ENCODE assay signal across 11 cellular contexts in genomic region chr11:828501-829115, GRCh38. TPM values are rescaled to one million over a fixed set of nuclear protein-coding genes. Genes with fewer than 3 reads are reported as not detected.
A peak's percentile ranks its signal among the peaks of the same experiment; 100 is the strongest.
DNase-seq lines count a peak whose midpoint lies in the region; ATAC-seq and TF ChIP-seq lines count a peak whose summit lies in the region.
"Had no signal": no experiment of that assay in that cellular context is flagged by ENCODE, and none has a peak within 500 bp of the region (broad histone marks: within the 10 kb centered on the region; RNA-seq: fewer than 3 reads in every experiment).

No MANE protein-coding gene starts in this region.

- intact Hi-C loops in dendritic cell treated with granulocyte-macrophage colony-stimulating factor and Interleukin-4, amounts not matched to agents 40 ng/mL and 50 ng/mL, for 4 days (cut with micrococcal nuclease) = no loop called here
- intact Hi-C loops in natural killer cell (cut with micrococcal nuclease) = no loop called here

- no peak for DNase-seq in natural killer cell
- DNase-seq in germinal center (ENCODE audit: low spot score) = no peak
- DNase-seq: HFFc6, NCI-H510A treated with DMSO at 0.1 percent for 48 hours had no signal

- H3K9me3 ChIP-seq in HUES6 (ENCODE audit: control insufficient read depth, insufficient read depth, low read depth, low read length) = no peaks in the 10 kb centered on the region

- H3K36me3 Mint-ChIP-seq in dendritic cell treated with granulocyte-macrophage colony-stimulating factor and Interleukin-4, amounts not matched to agents 40 ng/mL and 50 ng/mL, for 4 days (ENCODE audit: low read depth) = peaks cover 21% of the 10 kb centered on the region
- no peaks in the 10 kb centered on the region for H3K36me3 Mint-ChIP-seq in natural killer cell

- peak overlapping the region; percentile 42 for H3K27ac Mint-ChIP-seq in dendritic cell treated with granulocyte-macrophage colony-stimulating factor and Interleukin-4, amounts not matched to agents 40 ng/mL and 50 ng/mL, for 4 days
- H3K27ac Mint-ChIP-seq in natural killer cell = peak overlapping the region in 1 of 2 donors; percentile 52
- H3K27ac Mint-ChIP-seq: HFFc6 had no signal

- peaks cover 51% of the 10 kb centered on the region for H3K4me1 ChIP-seq in HUES6 (ENCODE audit: control insufficient read depth, insufficient read depth, low read length)

- H3K4me3 Mint-ChIP-seq in dendritic cell treated with granulocyte-macrophage colony-stimulating factor and Interleukin-4, amounts not matched to agents 40 ng/mL and 50 ng/mL, for 4 days = peak overlapping the region; percentile 74
- H3K4me3 Mint-ChIP-seq in natural killer cell = peak overlapping the region; percentile 76
- H3K4me3 Mint-ChIP-seq: HFFc6 had no signal

- H3K36me3 ChIP-seq in HUES6 (ENCODE audit: control insufficient read depth, insufficient read depth, low read length) = peaks cover 8% of the 10 kb centered on the region; the same call in 1 of the 2 replicates

- H3K9me3 Mint-ChIP-seq in dendritic cell treated with granulocyte-macrophage colony-stimulating factor and Interleukin-4, amounts not matched to agents 40 ng/mL and 50 ng/mL, for 4 days = no peaks in the 10 kb centered on the region
- no peaks in the 10 kb centered on the region for H3K9me3 Mint-ChIP-seq in natural killer cell
- H3K9me3 Mint-ChIP-seq: HFFc6 had no signal

- peaks cover 56% of the 10 kb centered on the region for H3K4me1 Mint-ChIP-seq in dendritic cell treated with granulocyte-macrophage colony-stimulating factor and Interleukin-4, amounts not matched to agents 40 ng/mL and 50 ng/mL, for 4 days (ENCODE audit: low read depth)
- H3K4me1 Mint-ChIP-seq in natural killer cell = peaks cover 0 to 37% of the 10 kb centered on the region in 2 donors

- peaks cover 63% of the 10 kb centered on the region for H3K27me3 Mint-ChIP-seq in dendritic cell treated with granulocyte-macrophage colony-stimulating factor and Interleukin-4, amounts not matched to agents 40 ng/mL and 50 ng/mL, for 4 days
- H3K27me3 Mint-ChIP-seq in natural killer cell (ENCODE audit: low read depth in 2 of 2) = peaks cover 8 to 35% of the 10 kb centered on the region in 2 donors

- H3K27me3 ChIP-seq in HUES6 (ENCODE audit: control insufficient read depth, insufficient read depth, low read length) = peaks cover 75% of the 10 kb centered on the region

- TF ChIP-seq CTCF in 22Rv1 (IDR thresholded peaks at IDR 0.05) (no peak), natural killer cell (IDR thresholded peaks at IDR 0.05) (no peak)

- H3K27ac ChIP-seq in 22Rv1 (peak overlapping the region; percentile 96), HUES6 (ENCODE audit: low read depth, low read length) (no peak overlapping the region)

- H3K4me3 ChIP-seq in HUES6 (ENCODE audit: low read depth, low read length) = peak overlapping the region; percentile 62

- H3K9ac ChIP-seq in HUES6 (ENCODE audit: low read length) = no peak overlapping the region

- no peak for ATAC-seq in natural killer cell
- no peak for ATAC-seq in HG03432 (IDR thresholded peaks at IDR 0.05; ENCODE audit: unreplicated experiment)
- ATAC-seq in HG03565 (IDR thresholded peaks at IDR 0.05; ENCODE audit: unreplicated experiment) = no peak
- ATAC-seq in GM18867 (IDR thresholded peaks at IDR 0.05; ENCODE audit: unreplicated experiment) = no peak
- ATAC-seq: sciatic nerve had no signal

RNA-seq across cellular contexts. Expression of gene CRACR2B, which starts 0.9 kb away (rescaled TPM):
- total RNA-seq in natural killer cell = 10 to 100 TPM in 1 of 3 donors, 1 to 10 TPM in 2; 3.4 to 10.1 (median 3.8) TPM

RNA-seq across cellular contexts. Expression of gene CD151, which starts 4.1 kb away (rescaled TPM):
- total RNA-seq in natural killer cell = 10 to 100 TPM; 40.9 to 68.3 (median 52.9) TPM

RNA-seq across cellular contexts. Expression of gene PNPLA2, which starts 9.9 kb away (rescaled TPM):
- total RNA-seq in natural killer cell = 100 to 1,000 TPM; 184 to 218 (median 201) TPM

RNA-seq across cellular contexts. Expression of gene POLR2L, which starts 13.7 kb away (rescaled TPM):
- total RNA-seq in natural killer cell = 10 to 100 TPM; 48.2 to 63.8 (median 61.2) TPM

RNA-seq across cellular contexts. Expression of gene TSPAN4, which starts 14.0 kb away (rescaled TPM):
- 10 to 100 TPM; 11.2 to 18.6 (median 14.6) TPM for total RNA-seq in natural killer cell
